Comparison of ENCODE assay signal across 8 cellular contexts in the genomic region with DNA sequence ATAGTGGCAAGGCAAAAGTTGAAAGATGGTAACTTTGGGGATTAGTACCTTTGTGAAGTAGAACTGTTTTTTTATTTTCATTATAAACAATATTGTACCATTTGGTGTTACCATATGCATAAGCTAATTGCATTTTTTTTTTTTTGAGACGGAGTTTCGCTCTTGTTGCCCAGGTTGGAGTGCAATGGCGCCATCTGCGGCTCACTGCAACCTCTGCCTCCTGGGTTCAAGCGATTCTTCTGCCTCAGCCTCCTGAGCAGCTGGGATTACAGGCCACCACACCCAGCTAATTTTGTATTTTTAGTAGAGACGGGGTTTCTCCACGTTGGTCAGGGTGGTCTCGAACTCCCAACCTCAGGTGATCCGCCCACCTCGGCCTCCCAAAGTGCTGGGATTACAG. TPM values are rescaled to one million over a fixed set of nuclear protein-coding genes. Genes with fewer than 3 reads are reported as not detected.
DNase-seq lines count a peak whose midpoint lies in the region; TF ChIP-seq lines count a peak whose summit lies in the region.
"Not testable (repeated sequence)": the region's sequence is repeated elsewhere in the genome, so short reads cannot be mapped to it uniquely, and the experiment has no call there.

No MANE protein-coding gene starts in this region.

- H3K4me2 ChIP-seq in H9 (ENCODE audit: insufficient read depth, insufficient read length, low read length); neural progenitor cell: not testable (repeated sequence)

- H4K91ac ChIP-seq in H9 (ENCODE audit: insufficient read length, low read depth, low read length) = not testable (repeated sequence)

- not testable (repeated sequence) for H3K4me1 ChIP-seq in BE2C; H9 (ENCODE audit: insufficient read depth, low read length); NT2/D1 (ENCODE audit: insufficient read depth, insufficient read length); neural progenitor cell

- H3K79me2 ChIP-seq in H9 (ENCODE audit: insufficient read depth, low read length); neural progenitor cell (ENCODE audit: low read depth): not testable (repeated sequence)

- H2AFZ ChIP-seq in H9 (ENCODE audit: low read length); neural progenitor cell (replicated peaks): not testable (repeated sequence)

- H3K9me3 Mint-ChIP-seq in H9, neural progenitor cell: not testable (repeated sequence)

- not testable (repeated sequence) for H3K4ac ChIP-seq in H9 (ENCODE audit: low read depth, low read length)

- H2BK20ac ChIP-seq in H9 (ENCODE audit: low read depth, low read length, poor library complexity, severe bottlenecking) = not testable (repeated sequence)

- H4K8ac ChIP-seq in H9 (replicated peaks; ENCODE audit: insufficient read length, low read depth, low read length) = not testable (repeated sequence)

- DNase-seq in BE2C (peak; percentile 36), H9 (peak; percentile 54), MV-4-11 (lab: John Stamatoyannopoulos, UW) (peak; percentile 1), NT2/D1 (ENCODE audit: low read depth, low spot score) (peak; percentile 11), amniotic epithelial cell (ENCODE audit: low read depth) (peak; percentile 14), fibroblast of mammary gland (ENCODE audit: low read depth) (peak; percentile 8), neural progenitor cell (ENCODE audit: low spot score) (peak; percentile 16)

- H3K14ac ChIP-seq in H9 (ENCODE audit: insufficient read depth, low read length) = not testable (repeated sequence)

- not testable (repeated sequence) for H3K36me3 ChIP-seq in BE2C; NT2/D1 (ENCODE audit: insufficient read depth, insufficient read length, low read length); neural progenitor cell

- H4K5ac ChIP-seq in H9 (ENCODE audit: insufficient read length, low read depth, low read length) = not testable (repeated sequence)

- not testable (repeated sequence) for H3K27ac ChIP-seq in H9 (ENCODE audit: insufficient read length, low read depth, low read length); VCaP; neural progenitor cell

- H3K27ac Mint-ChIP-seq in H9 = peak overlapping the region in 1 of 3 experiments; percentile 62; a peak in 1 of 7 replicates
- not testable (repeated sequence) for H3K27ac Mint-ChIP-seq in neural progenitor cell

- TF ChIP-seq CTCF in BE2C (IDR thresholded peaks at IDR 0.05; ENCODE audit: low read depth, low read length) (peak; percentile 45), H9 (conservative IDR thresholded peaks at IDR 0.05) (peak; percentile 73), VCaP (conservative IDR thresholded peaks at IDR 0.05) (peak; percentile 40; the same call in 1 of the 2 replicates), neural progenitor cell (IDR thresholded peaks at IDR 0.05) (peak; percentile 56)
- TF ChIP-seq CTCF in fibroblast of mammary gland (conservative IDR thresholded peaks at IDR 0.05; ENCODE audit: control insufficient read depth, insufficient read depth, low read depth, low read length) = not testable (repeated sequence)

- H3K9me3 ChIP-seq in BE2C; H9 (ENCODE audit: control insufficient read depth, low read depth, low read length); NT2/D1 (ENCODE audit: insufficient read depth, low read length); neural progenitor cell (ENCODE audit: low read depth): not testable (repeated sequence)

- not testable (repeated sequence) for H3K9ac ChIP-seq in H9 (ENCODE audit: extremely low read depth, insufficient read length, low read length); NT2/D1 (ENCODE audit: insufficient read length, low read depth); neural progenitor cell

- H2BK120ac ChIP-seq in H9 (ENCODE audit: low read depth, low read length, poor library complexity, severe bottlenecking) = not testable (repeated sequence)

- not testable (repeated sequence) for H2BK5ac ChIP-seq in H9 (ENCODE audit: insufficient read length, low read length)

- H3K27me3 Mint-ChIP-seq in H9 (ENCODE audit: low read depth); neural progenitor cell (ENCODE audit: insufficient read depth, low read depth): not testable (repeated sequence)

- no CpG with 5 or more reads among the region's 10 CpGs for WGBS in H9 (ENCODE audit: extremely low coverage, insufficient read length, low lambda C conversion rate)

- H2BK12ac ChIP-seq in H9 (ENCODE audit: insufficient read length, low read depth, low read length) = not testable (repeated sequence)

- H3T11ph ChIP-seq in H9 (ENCODE audit: low read length) = not testable (repeated sequence)

- not testable (repeated sequence) for H3K4me3 ChIP-seq in BE2C (ENCODE audit: low read depth, low read length); NT2/D1 (ENCODE audit: insufficient read length, low read depth); fibroblast of mammary gland (ENCODE audit: control insufficient read depth, low read depth, low read length); neural progenitor cell

- not testable (repeated sequence) for H3K4me3 Mint-ChIP-seq in H9, neural progenitor cell

- H3F3A ChIP-seq in neural progenitor cell (ENCODE audit: low read depth) = not testable (repeated sequence)

- H4K20me1 ChIP-seq in H9 (ENCODE audit: control insufficient read depth, insufficient read depth, insufficient read length); neural progenitor cell (ENCODE audit: low read depth): not testable (repeated sequence)

- H3K4me1 Mint-ChIP-seq in H9 = peaks cover 8 to 19% of the 10 kb centered on the region in 2 experiments
- not testable (repeated sequence) for H3K4me1 Mint-ChIP-seq in neural progenitor cell

- not testable (repeated sequence) for H2BK15ac ChIP-seq in H9 (ENCODE audit: low read depth, low read length)

- not testable (repeated sequence) for H3K27me3 ChIP-seq in BE2C; H9 (ENCODE audit: insufficient read depth, low read length); NT2/D1 (ENCODE audit: insufficient read depth, insufficient read length); neural progenitor cell

- H3K56ac ChIP-seq in H9 (ENCODE audit: insufficient read length, low read depth, low read length) = not testable (repeated sequence)

- H3K18ac ChIP-seq in H9 (ENCODE audit: insufficient read length, low read depth, low read length) = not testable (repeated sequence)

- H3K23me2 ChIP-seq in H9 (ENCODE audit: insufficient read length, low read depth, low read length, poor library complexity, severe bottlenecking) = not testable (repeated sequence)

- H3K23ac ChIP-seq in H9 (ENCODE audit: insufficient read length, low read depth, low read length) = not testable (repeated sequence)

- H3K36me3 Mint-ChIP-seq in H9 (ENCODE audit: insufficient read depth in 1 of 3, low read depth in 3 of 3); neural progenitor cell: not testable (repeated sequence)

- H2AK5ac ChIP-seq in H9 (ENCODE audit: insufficient read length, low read length) = not testable (repeated sequence)

- not testable (repeated sequence) for H3K79me1 ChIP-seq in H9 (ENCODE audit: insufficient read depth, low read depth, low read length, poor library complexity, severe bottlenecking)

RNA-seq across cellular contexts. Expression of a gene that starts 9.9 kb away (rescaled TPM):
- 4.0 TPM for polyA plus RNA-seq in BE2C (2012; ENCODE audit: insufficient read depth, insufficient read length, low read depth)
- total RNA-seq in H9 (2021) = 42.9 and 44.0 TPM in 2 replicates
- 17.4 and 27.9 TPM in 2 replicates for total RNA-seq in neural progenitor cell (ENCODE audit: low replicate concordance)

Comparison
In these comparisons a context has a peak if more than half of its experiments do, and no peak if none do; other contexts are left out.
1. DNase-seq: peak in every context shown above with its lines; median percentile 54 in H9; 36 in BE2C; 16 in neural progenitor cell; 14 in amniotic epithelial cell; 11 in NT2/D1; 8 in fibroblast of mammary gland; 1 in MV-4-11.